1 cellular context compared by ENCODE assay signal in genomic region chr11:62610814-62611704, GRCh38.
TF ChIP-seq lines count a peak whose summit lies in the region.

No MANE protein-coding gene starts in this region.

TF ChIP-seq in IMR-90, 13 proteins besides CTCF, POLR2A, EP300 and RAD21:
- TF ChIP-seq MAZ (IDR thresholded peaks at IDR 0.05; ENCODE audit: borderline replicate concordance, low read depth, low read length) (no peak), MXI1 (IDR thresholded peaks at IDR 0.05; ENCODE audit: borderline replicate concordance, low read depth, low read length) (no peak), RFX5 (IDR thresholded peaks at IDR 0.05; ENCODE audit: low read depth, low read length) (no peak), SMC3 (IDR thresholded peaks at IDR 0.05; ENCODE audit: low read depth, low read length) (no peak), MAFK (IDR thresholded peaks at IDR 0.05; ENCODE audit: low read depth, low read length) (no peak), FOS (IDR thresholded peaks at IDR 0.05; ENCODE audit: low read depth, low read length) (no peak), CEBPB (IDR thresholded peaks at IDR 0.05; ENCODE audit: low read depth, low read length) (no peak), CHD1 (IDR thresholded peaks at IDR 0.05; ENCODE audit: low read depth, low read length) (no peak), RCOR1 (IDR thresholded peaks at IDR 0.05; ENCODE audit: insufficient replicate concordance, low read length) (no peak), ELK1 (IDR thresholded peaks at IDR 0.05; ENCODE audit: borderline replicate concordance, low read depth, low read length) (no peak), BHLHE40 (IDR thresholded peaks at IDR 0.05; ENCODE audit: low read depth, low read length) (no peak), NFE2L2 (IDR thresholded peaks at IDR 0.05; ENCODE audit: low read depth, low read length) (no peak), USF2 (IDR thresholded peaks at IDR 0.05; ENCODE audit: low read depth, low read length) (no peak)
